In genomic region chr5:69219939-69220338, GRCh38 we compare ENCODE assay signal across 15 cellular contexts. TPM values are rescaled to one million over a fixed set of nuclear protein-coding genes. Genes with fewer than 3 reads are reported as not detected.
DNase-seq lines count a peak whose midpoint lies in the region; ATAC-seq and TF ChIP-seq lines count a peak whose summit lies in the region.
"Had no signal": no experiment of that assay in that cellular context is flagged by ENCODE, and none has a peak within 500 bp of the region (broad histone marks: within the 10 kb centered on the region; RNA-seq: fewer than 3 reads in every experiment).

No MANE protein-coding gene starts in this region.

- ATAC-seq in activated CD8-positive, alpha-beta T cell treated with anti-CD3 and anti-CD28 coated beads, Interleukin-2, amount 10 ng/mL, durations not matched to agents 7 days and 5 days = no peak
- ATAC-seq in activated CD8-positive, alpha-beta T cell treated with anti-CD3 and anti-CD28 coated beads for 36 hours = no peak
- ATAC-seq in stimulated activated naive B cell treated with anti-CD40 and anti-IgM and Interleukin-4, amounts not matched to agents 10 μg/mL and 1 μg/mL and 100 μg/mL, for 72 hours (replicated peaks) = no peak
- ATAC-seq: GM12878, GM23338 had no signal

- intact Hi-C loops in activated CD8-positive, alpha-beta T cell treated with anti-CD3 and anti-CD28 coated beads for 36 hours (cut with micrococcal nuclease) = no loop called here

- H3K27ac ChIP-seq in HEK293 (ENCODE audit: extremely low read depth, low read depth, low read length) = no peak overlapping the region
- H3K27ac ChIP-seq in effector memory CD4-positive, alpha-beta T cell (ENCODE audit: insufficient read depth, low read length, poor library complexity, severe bottlenecking) = no peak overlapping the region
- H3K27ac ChIP-seq: 22Rv1 had no signal

- H3K36me3 Mint-ChIP-seq in activated CD8-positive, alpha-beta T cell treated with anti-CD3 and anti-CD28 coated beads, Interleukin-2, amount 10 ng/mL, durations not matched to agents 7 days and 5 days (ENCODE audit: low read depth) = peaks cover 20% of the 10 kb centered on the region
- peaks cover 9% of the 10 kb centered on the region for H3K36me3 Mint-ChIP-seq in activated CD8-positive, alpha-beta T cell treated with anti-CD3 and anti-CD28 coated beads for 36 hours (ENCODE audit: low read depth)
- H3K36me3 Mint-ChIP-seq in glutamatergic neuron (ENCODE audit: unreplicated experiment) = peaks cover 4% of the 10 kb centered on the region
- H3K36me3 Mint-ChIP-seq in stimulated activated naive B cell treated with anti-CD40 and anti-IgM and Interleukin-4, amounts not matched to agents 10 μg/mL and 1 μg/mL and 100 μg/mL, for 72 hours = peaks cover 11 to 15% of the 10 kb centered on the region in 2 donors

- H3K4me1 Mint-ChIP-seq in activated CD8-positive, alpha-beta T cell treated with anti-CD3 and anti-CD28 coated beads, Interleukin-2, amount 10 ng/mL, durations not matched to agents 7 days and 5 days (ENCODE audit: low read depth) = peaks cover 14% of the 10 kb centered on the region
- peaks cover 19% of the 10 kb centered on the region for H3K4me1 Mint-ChIP-seq in activated CD8-positive, alpha-beta T cell treated with anti-CD3 and anti-CD28 coated beads for 36 hours (ENCODE audit: low read depth)
- peaks cover 4% of the 10 kb centered on the region for H3K4me1 Mint-ChIP-seq in glutamatergic neuron (ENCODE audit: low read depth, unreplicated experiment)
- peaks cover 0 to 8% of the 10 kb centered on the region in 2 donors for H3K4me1 Mint-ChIP-seq in stimulated activated naive B cell treated with anti-CD40 and anti-IgM and Interleukin-4, amounts not matched to agents 10 μg/mL and 1 μg/mL and 100 μg/mL, for 72 hours

- no peaks in the 10 kb centered on the region for H3K27me3 Mint-ChIP-seq in activated CD8-positive, alpha-beta T cell treated with anti-CD3 and anti-CD28 coated beads, Interleukin-2, amount 10 ng/mL, durations not matched to agents 7 days and 5 days (ENCODE audit: low read depth)
- H3K27me3 Mint-ChIP-seq in activated CD8-positive, alpha-beta T cell treated with anti-CD3 and anti-CD28 coated beads for 36 hours = no peaks in the 10 kb centered on the region
- peaks cover 4% of the 10 kb centered on the region for H3K27me3 Mint-ChIP-seq in glutamatergic neuron (ENCODE audit: unreplicated experiment)
- H3K27me3 Mint-ChIP-seq in stimulated activated naive B cell treated with anti-CD40 and anti-IgM and Interleukin-4, amounts not matched to agents 10 μg/mL and 1 μg/mL and 100 μg/mL, for 72 hours = no peaks in the 10 kb centered on the region
- H3K27me3 Mint-ChIP-seq: CD8-positive, alpha-beta memory T cell had no signal

- no peaks in the 10 kb centered on the region for H3K9me3 ChIP-seq in HEK293 (ENCODE audit: control insufficient read depth, insufficient read depth, low read depth, low read length)
- H3K9me3 ChIP-seq in effector memory CD4-positive, alpha-beta T cell (ENCODE audit: control insufficient read depth, low read length) = no peaks in the 10 kb centered on the region

- peak; percentile 4 for DNase-seq in activated CD8-positive, alpha-beta T cell treated with anti-CD3 and anti-CD28 coated beads, Interleukin-2, amount 10 ng/mL, durations not matched to agents 7 days and 5 days
- no peak for DNase-seq in activated CD8-positive, alpha-beta T cell treated with anti-CD3 and anti-CD28 coated beads for 36 hours
- DNase-seq in glutamatergic neuron (no peak), hippocampal formation (lab: John Stamatoyannopoulos, UW) (no peak)
- DNase-seq in stimulated activated naive B cell treated with anti-CD40 and anti-IgM and Interleukin-4, amounts not matched to agents 10 μg/mL and 1 μg/mL and 100 μg/mL, for 72 hours = no peak
- no peak for DNase-seq in activated effector memory CD4-positive, alpha-beta T cell treated with Interleukin-2 at 50 U/mL for 16 hours
- DNase-seq in effector memory CD4-positive, alpha-beta T cell = no peak
- DNase-seq: CD8-positive, alpha-beta memory T cell; DMS53; H9 had no signal

- H3K27me3 ChIP-seq in effector memory CD4-positive, alpha-beta T cell (replicated peaks; ENCODE audit: control insufficient read depth, insufficient read depth, low read length, poor library complexity, severe bottlenecking) = no peaks in the 10 kb centered on the region

- no peak overlapping the region for H3K4me3 ChIP-seq in HEK293 (ENCODE audit: low read depth, low read length)
- no peak overlapping the region for H3K4me3 ChIP-seq in effector memory CD4-positive, alpha-beta T cell (ENCODE audit: insufficient read depth, low read depth, low read length, poor library complexity, severe bottlenecking)
- H3K4me3 ChIP-seq: GM23338 had no signal

- CTCF ChIA-PET in activated CD8-positive, alpha-beta T cell treated with anti-CD3 and anti-CD28 coated beads, Interleukin-2, amount 10 ng/mL, durations not matched to agents 7 days and 5 days (lab: Charles Lee) = interaction anchor here (1.9 kb wide), 1 partner anchor 126 kb away, joined by 6 read pairs; the partner anchor contains the start of gene SLC30A5
- CTCF ChIA-PET in activated CD8-positive, alpha-beta T cell treated with anti-CD3 and anti-CD28 coated beads for 36 hours (lab: Charles Lee) = interaction anchor here (1.1 kb wide), 1 partner anchor 126 kb away, joined by 4 read pairs; the partner anchor contains the start of gene SLC30A5
- CTCF ChIA-PET in HEK293 (lab: Yijun Ruan, JAX) = no interaction called here

- no peak for TF ChIP-seq CTCF in activated CD8-positive, alpha-beta T cell treated with anti-CD3 and anti-CD28 coated beads for 36 hours (IDR thresholded peaks at IDR 0.05)
- TF ChIP-seq CTCF in HEK293 (tag by site-specific recombination; IDR thresholded peaks at IDR 0.05) (no peak), glutamatergic neuron (IDR thresholded peaks at IDR 0.05; ENCODE audit: partially characterized antibody, unreplicated experiment) (no peak)

- H3K9me3 Mint-ChIP-seq in activated CD8-positive, alpha-beta T cell treated with anti-CD3 and anti-CD28 coated beads, Interleukin-2, amount 10 ng/mL, durations not matched to agents 7 days and 5 days (ENCODE audit: insufficient read depth) = no peaks in the 10 kb centered on the region
- H3K9me3 Mint-ChIP-seq in activated CD8-positive, alpha-beta T cell treated with anti-CD3 and anti-CD28 coated beads for 36 hours = peaks cover 1% of the 10 kb centered on the region
- H3K9me3 Mint-ChIP-seq in glutamatergic neuron (ENCODE audit: unreplicated experiment) = peaks cover 4% of the 10 kb centered on the region
- H3K9me3 Mint-ChIP-seq in stimulated activated naive B cell treated with anti-CD40 and anti-IgM and Interleukin-4, amounts not matched to agents 10 μg/mL and 1 μg/mL and 100 μg/mL, for 72 hours = no peaks in the 10 kb centered on the region
- H3K9me3 Mint-ChIP-seq: CD8-positive, alpha-beta memory T cell had no signal

- POLR2A ChIA-PET in activated CD8-positive, alpha-beta T cell treated with anti-CD3 and anti-CD28 coated beads, Interleukin-2, amount 10 ng/mL, durations not matched to agents 7 days and 5 days (lab: Charles Lee) = no interaction called here
- POLR2A ChIA-PET in activated CD8-positive, alpha-beta T cell treated with anti-CD3 and anti-CD28 coated beads for 36 hours (lab: Charles Lee) = interaction anchor here (0.8 kb wide), 1 partner anchor 52 kb away, joined by 3 read pairs; no protein-coding TSS in a partner anchor
- POLR2A ChIA-PET in HEK293 (lab: Yijun Ruan, JAX) = interaction anchor here (0.8 kb wide), 1 partner anchor 14 kb away, joined by 3 read pairs; no protein-coding TSS in a partner anchor

- no peak overlapping the region for H3K4me3 Mint-ChIP-seq in activated CD8-positive, alpha-beta T cell treated with anti-CD3 and anti-CD28 coated beads, Interleukin-2, amount 10 ng/mL, durations not matched to agents 7 days and 5 days
- no peak overlapping the region for H3K4me3 Mint-ChIP-seq in activated CD8-positive, alpha-beta T cell treated with anti-CD3 and anti-CD28 coated beads for 36 hours
- peak overlapping the region; percentile 55 for H3K4me3 Mint-ChIP-seq in glutamatergic neuron (ENCODE audit: unreplicated experiment)
- H3K4me3 Mint-ChIP-seq in stimulated activated naive B cell treated with anti-CD40 and anti-IgM and Interleukin-4, amounts not matched to agents 10 μg/mL and 1 μg/mL and 100 μg/mL, for 72 hours = no peak overlapping the region
- H3K4me3 Mint-ChIP-seq: CD14-positive monocyte had no signal

- peaks cover 4% of the 10 kb centered on the region in 2 experiments; a peak in 1 of 3 replicates for H3K36me3 ChIP-seq in HEK293 (ENCODE audit: control insufficient read depth in 2 of 2, insufficient read depth in 1 of 2, low read length in 2 of 2)
- H3K36me3 ChIP-seq in effector memory CD4-positive, alpha-beta T cell (ENCODE audit: control insufficient read depth, insufficient read depth, low read length) = no peaks in the 10 kb centered on the region

- no peak overlapping the region for H3K27ac Mint-ChIP-seq in activated CD8-positive, alpha-beta T cell treated with anti-CD3 and anti-CD28 coated beads, Interleukin-2, amount 10 ng/mL, durations not matched to agents 7 days and 5 days
- no peak overlapping the region for H3K27ac Mint-ChIP-seq in activated CD8-positive, alpha-beta T cell treated with anti-CD3 and anti-CD28 coated beads for 36 hours
- H3K27ac Mint-ChIP-seq in glutamatergic neuron (ENCODE audit: unreplicated experiment) = peak overlapping the region; percentile 87
- peak overlapping the region; percentile 37 for H3K27ac Mint-ChIP-seq in stimulated activated naive B cell treated with anti-CD40 and anti-IgM and Interleukin-4, amounts not matched to agents 10 μg/mL and 1 μg/mL and 100 μg/mL, for 72 hours
- H3K27ac Mint-ChIP-seq: GM23338, H9 had no signal

- H3K4me1 ChIP-seq in HEK293 (ENCODE audit: control insufficient read depth, insufficient read depth, low read length) = no peaks in the 10 kb centered on the region
- no peaks in the 10 kb centered on the region for H3K4me1 ChIP-seq in effector memory CD4-positive, alpha-beta T cell (ENCODE audit: control insufficient read depth, insufficient read depth, low read length, poor library complexity, severe bottlenecking)

TF ChIP-seq in HEK293, 187 proteins besides CTCF, POLR2A, EP300 and RAD21 (continues in another document):
- peak; percentile 64; the same call in 1 of the 2 replicates for TF ChIP-seq ZNF121 (tag by site-specific recombination; IDR thresholded peaks at IDR 0.05)

RNA-seq across cellular contexts. Expression of gene CDK7, which starts 14.7 kb away (rescaled TPM):
- total RNA-seq in activated CD8-positive, alpha-beta T cell treated with anti-CD3 and anti-CD28 coated beads, Interleukin-2, amount 10 ng/mL, durations not matched to agents 7 days and 5 days = 10 to 100 TPM; 23.9 to 28.3 TPM
- 10 to 100 TPM; 40.6 to 46.2 TPM for total RNA-seq in activated CD8-positive, alpha-beta T cell treated with anti-CD3 and anti-CD28 coated beads for 36 hours
- 17.0 TPM for total RNA-seq in glutamatergic neuron (ENCODE audit: unreplicated experiment)

RNA-seq across cellular contexts. Expression of gene CENPH, which starts 30.6 kb away (rescaled TPM):
- 10 to 100 TPM; 48.5 to 50.1 TPM for total RNA-seq in activated CD8-positive, alpha-beta T cell treated with anti-CD3 and anti-CD28 coated beads, Interleukin-2, amount 10 ng/mL, durations not matched to agents 7 days and 5 days
- 10 to 100 TPM; 97.0 to 98.6 TPM for total RNA-seq in activated CD8-positive, alpha-beta T cell treated with anti-CD3 and anti-CD28 coated beads for 36 hours
- 9.5 TPM for total RNA-seq in glutamatergic neuron (ENCODE audit: unreplicated experiment)

RNA-seq across cellular contexts. Expression of gene CCNB1, which starts 53.0 kb away (rescaled TPM):
- 100 to 1,000 TPM; 205 to 218 TPM for total RNA-seq in activated CD8-positive, alpha-beta T cell treated with anti-CD3 and anti-CD28 coated beads, Interleukin-2, amount 10 ng/mL, durations not matched to agents 7 days and 5 days
- 100 to 1,000 TPM; 167 to 175 TPM for total RNA-seq in activated CD8-positive, alpha-beta T cell treated with anti-CD3 and anti-CD28 coated beads for 36 hours
- 29.6 TPM for total RNA-seq in glutamatergic neuron (ENCODE audit: unreplicated experiment)

Comparison
In these comparisons a context has a peak if more than half of its experiments do, and no peak if none do; other contexts are left out.
1. H3K27ac Mint-ChIP-seq: peak in glutamatergic neuron (single experiment) and stimulated activated naive B cell treated with anti-CD40 and anti-IgM and Interleukin-4, amounts not matched to agents 10 μg/mL and 1 μg/mL and 100 μg/mL, for 72 hours (single experiment); none in activated CD8-positive, alpha-beta T cell treated with anti-CD3 and anti-CD28 coated beads, Interleukin-2, amount 10 ng/mL, durations not matched to agents 7 days and 5 days (single experiment) and activated CD8-positive, alpha-beta T cell treated with anti-CD3 and anti-CD28 coated beads for 36 hours (single experiment).